Comparison of ENCODE assay signal across 33 cellular contexts in genomic region chr11:23314162-23314561, GRCh38.
"Had no signal": no experiment of that assay in that cellular context is flagged by ENCODE, and none has a peak within 500 bp of the region (broad histone marks: within the 10 kb centered on the region; RNA-seq: fewer than 3 reads in every experiment).

No MANE protein-coding gene starts in this region.

- H3K27ac ChIP-seq: brain microvascular endothelial cell, PC-9, WERI-Rb-1 had no signal

- DNase-seq: activated CD4-positive, alpha-beta memory T cell treated with anti-CD3 and anti-CD28 coated beads, Interleukin-2, amount 10 ng/mL, durations not matched to agents 7 days and 5 days; activated CD4-positive, alpha-beta T cell treated with anti-CD3 and anti-CD28 coated beads for 1 hour; activated CD4-positive, alpha-beta T cell treated with anti-CD3 and anti-CD28 coated beads for 48 hours; activated CD4-positive, CD25-positive, alpha-beta regulatory T cell; activated CD8-positive, alpha-beta memory T cell treated with anti-CD3 and anti-CD28 coated beads for 24 hours; activated CD8-positive, alpha-beta memory T cell treated with anti-CD3 and anti-CD28 coated beads, Interleukin-2, amount 10 ng/mL, durations not matched to agents 7 days and 5 days; activated CD8-positive, alpha-beta memory T cell treated with anti-CD3 and anti-CD28 coated beads, Interleukin-2, amount 50 U/mL, for 48 hours; activated effector memory CD4-positive, alpha-beta T cell treated with Interleukin-2 at 50 U/mL for 16 hours; activated naive CD4-positive, alpha-beta T cell treated with anti-CD3 and anti-CD28 coated beads, Interleukin-2, amount 10 ng/mL, durations not matched to agents 7 days and 5 days; activated naive CD8-positive, alpha-beta T cell treated with anti-CD3 and anti-CD28 coated beads, Interleukin-2, amount 50 U/mL, for 24 hours; activated T-cell treated with anti-CD3 and anti-CD28 coated beads, Interleukin-2, amount 50 U/mL, for 48 hours; anterior cingulate cortex; brain microvascular endothelial cell; Karpas-422; KBM-7; MG63; NCI-H1048; NCI-H1105 treated with DMSO at 0.1 percent for 48 hours; NCI-H1436; NCI-H1694; NCI-H1930; NCI-H2171; NCI-H510A; NCI-H526; NCI-H748 treated with DMSO at 0.1 percent for 48 hours; NK-92 treated with Interleukin-12 subunit alpha and Interleukin-12 subunit beta, amount 100 ng/mL, for 24 hours; PC-9; Right ventricle myocardium superior; SW 1271; T-helper 1 cell; T-helper 2 cell; T-helper 9 cell; WERI-Rb-1 had no signal

- H3K4me3 ChIP-seq: MG63, PC-9 had no signal

- H3K36me3 ChIP-seq: brain microvascular endothelial cell, MG63, WERI-Rb-1 had no signal

- H3K27me3 ChIP-seq: brain microvascular endothelial cell, MG63 had no signal

- H3K9me3 ChIP-seq: MG63 had no signal

- ATAC-seq: activated CD8-positive, alpha-beta memory T cell treated with anti-CD3 and anti-CD28 coated beads, Interleukin-2, amount 10 ng/mL, durations not matched to agents 7 days and 5 days; activated naive CD8-positive, alpha-beta T cell treated with anti-CD3 and anti-CD28 coated beads, Interleukin-2, amount 50 U/mL, for 24 hours had no signal
